Comparison of ENCODE assay signal across 9 cellular contexts in genomic region chr15:69595009-69595825, GRCh38.
A peak's percentile ranks its signal among the peaks of the same experiment; 100 is the strongest.
DNase-seq lines count a peak whose midpoint lies in the region; FAIRE-seq and TF ChIP-seq lines count a peak whose summit lies in the region.
"Had no signal": no experiment of that assay in that cellular context is flagged by ENCODE, and none has a peak within 500 bp of the region (broad histone marks: within the 10 kb centered on the region; RNA-seq: fewer than 3 reads in every experiment).

No MANE protein-coding gene starts in this region.

- 0 out of 2 replicates have a peak, but pooled peaks cover 3% of the 10 kb centered on the region for H3K27me3 ChIP-seq in Caco-2 (replicated peaks; ENCODE audit: control insufficient read depth, insufficient read depth, low read length)
- H3K27me3 ChIP-seq in GM23248 (replicated peaks; ENCODE audit: insufficient read depth), result peaks cover 67% of the 10 kb centered on the region

- H3K9me3 ChIP-seq in Caco-2 (no peaks in the 10 kb centered on the region), GM23248 (ENCODE audit: low read depth) (no peaks in the 10 kb centered on the region)

- H3K36me3 Mint-ChIP-seq in Caco-2 (ENCODE audit: insufficient read depth, unreplicated experiment), result no peaks in the 10 kb centered on the region

- TF ChIP-seq CTCF in Caco-2 (IDR thresholded peaks at IDR 0.05; ENCODE audit: insufficient read depth in 1 of 2, low read depth in 1 of 2, low read length in 1 of 2, severe bottlenecking in 1 of 2, unreplicated experiment in 1 of 2), result no peak

- intact Hi-C loops in Caco-2 (cut with micrococcal nuclease; ENCODE audit: unreplicated experiment) (loop anchor here (2.0 kb wide), 1 partner anchor 504 kb away; no protein-coding TSS in a partner anchor), posterior vena cava (cut with DNase I) (no loop called here)

- no peak for FAIRE-seq in frontal cortex (lab: Jason Lieb, UNC)

- H3K4me1 ChIP-seq in Caco-2 (peaks cover 43% of the 10 kb centered on the region), GM23248 (ENCODE audit: insufficient read depth) (no peaks in the 10 kb centered on the region)

- CTCF ChIA-PET in Caco-2 (lab: Charles Lee), result interaction anchor here (1.0 to 1.7 kb wide), 7 partner anchors 9 to 133 kb away, joined by 3 to 7 read pairs (median 5); no protein-coding TSS in a partner anchor

- DNase-seq in Caco-2 (peak in 1 of 2 experiments; percentile 34), NCI-H2196 (lab: John Stamatoyannopoulos, UW; ENCODE audit: unreplicated experiment) (peak; percentile 59), globus pallidus (ENCODE audit: low spot score) (peak; percentile 17), posterior vena cava (ENCODE audit: low spot score) (peak; percentile 82), 8988T (no peak), GM23248 (no peak), frontal cortex (ENCODE audit: low spot score in 2 of 2) (no peak)
- DNase-seq in stimulated activated naive CD4-positive, alpha-beta T cell (lab: John Stamatoyannopoulos, UW), result no peak
- DNase-seq: effector memory CD4-positive, alpha-beta T cell had no signal

- no peak overlapping the region for H3K27ac ChIP-seq in GM23248

- H3K9me2 ChIP-seq in GM23248 (ENCODE audit: insufficient read depth), result no peaks in the 10 kb centered on the region

- H3K9ac ChIP-seq in GM23248, result no peak overlapping the region

- peaks cover 19% of the 10 kb centered on the region for H3K27me3 Mint-ChIP-seq in Caco-2 (ENCODE audit: insufficient read depth, unreplicated experiment)

- no peaks in the 10 kb centered on the region for H3F3A ChIP-seq in GM23248 (ENCODE audit: insufficient read depth)

- H3K4me3 Mint-ChIP-seq in Caco-2 (ENCODE audit: unreplicated experiment), result peak overlapping the region; percentile 45

- no TSS peak for BruUV-seq in Caco-2 (replicated peaks; lab: Mats Ljungman, UMichigan)

- 39% methylated on average over 12 of the region's 12 CpGs for WGBS in GM23248 (ENCODE audit: low coverage in 1 of 2, low lambda C conversion rate in 2 of 2, missing lambda C conversion rate in 2 of 2), 2 experiments

- peaks cover 27% of the 10 kb centered on the region for H3K4me1 Mint-ChIP-seq in Caco-2 (ENCODE audit: low read depth, unreplicated experiment)

- no peaks in the 10 kb centered on the region for H4K20me1 ChIP-seq in GM23248 (ENCODE audit: insufficient read depth)

- in situ Hi-C loops in GM23248 (cut with MboI), result no loop called here

- H2AFZ ChIP-seq in GM23248, result no peak overlapping the region

- H3K36me3 ChIP-seq in Caco-2 (ENCODE audit: control insufficient read depth, insufficient read depth, low read length) (no peaks in the 10 kb centered on the region), GM23248 (ENCODE audit: low read depth) (no peaks in the 10 kb centered on the region)

- no peaks in the 10 kb centered on the region for H3K79me2 ChIP-seq in GM23248 (ENCODE audit: insufficient read depth)

- H3K9me3 Mint-ChIP-seq in Caco-2 (ENCODE audit: unreplicated experiment), result no peaks in the 10 kb centered on the region

- H3K4me3 ChIP-seq in Caco-2 (ENCODE audit: low read depth, low read length) (no peak overlapping the region), GM23248 (no peak overlapping the region)

- H3K27ac Mint-ChIP-seq in Caco-2 (ENCODE audit: unreplicated experiment), result peak overlapping the region; percentile 78

- H3K4me2 ChIP-seq in GM23248 (ENCODE audit: unreplicated experiment), result no peak overlapping the region

- POLR2A ChIA-PET in Caco-2 (lab: Charles Lee), result interaction anchor here (0.6 kb wide), 3 partner anchors 14 to 304 kb away, joined by 3 to 10 read pairs (median 4); no protein-coding TSS in a partner anchor

Comparison
In these comparisons a context has a peak if more than half of its experiments do, and no peak if none do; other contexts are left out.
1. DNase-seq: peak in NCI-H2196 (single experiment), globus pallidus (single experiment) and posterior vena cava (single experiment); none in 8988T (single experiment), stimulated activated naive CD4-positive, alpha-beta T cell (0 of 6), GM23248 (single experiment) and frontal cortex (0 of 2).